In the genomic region with DNA sequence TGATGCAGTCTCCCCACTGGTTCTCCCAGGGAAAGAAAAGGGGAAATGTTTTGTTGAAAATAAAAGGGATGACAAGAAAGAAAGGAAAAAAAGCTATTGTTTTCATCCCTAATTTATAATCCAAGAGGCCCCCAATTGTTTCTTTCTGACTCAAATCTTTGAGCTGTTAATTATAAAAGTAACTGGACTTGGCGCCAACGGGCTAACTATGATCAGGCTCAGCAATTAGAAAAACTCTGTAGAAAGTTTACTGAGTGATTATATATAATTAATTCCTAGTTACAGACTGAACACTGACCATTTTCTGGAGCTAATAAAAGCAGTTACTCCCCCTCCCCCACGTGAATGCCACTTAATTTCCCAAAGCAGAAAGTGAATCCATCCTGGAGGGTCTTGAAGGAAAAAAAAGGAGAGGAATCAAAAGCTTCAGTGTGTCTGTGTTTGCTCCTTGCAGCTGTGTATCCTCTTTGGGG, we compare ENCODE assay signal across 8 cellular contexts. TPM values are rescaled to one million over a fixed set of nuclear protein-coding genes. Genes with fewer than 3 reads are reported as not detected.
DNase-seq lines count a peak whose midpoint lies in the region; ATAC-seq and TF ChIP-seq lines count a peak whose summit lies in the region.

No MANE protein-coding gene starts in this region.

- TF ChIP-seq POLR2A in lower leg skin (IDR thresholded peaks at IDR 0.05): no peak

- H3K36me3 ChIP-seq in OCI-LY3 (replicated peaks; ENCODE audit: low read depth, low read length): peaks cover 27% of the 10 kb centered on the region
- H3K36me3 ChIP-seq in rectal smooth muscle tissue (ENCODE audit: control insufficient read depth, insufficient read depth, low read length): no peaks in the 10 kb centered on the region

- H3K27ac ChIP-seq in OCI-LY3 (ENCODE audit: low read length) (no peak overlapping the region), rectal smooth muscle tissue (ENCODE audit: low read depth, low read length) (peak overlapping the region; percentile 96)

- H3K4me1 ChIP-seq in OCI-LY3 (ENCODE audit: low read length) (peaks cover 99% of the 10 kb centered on the region), rectal smooth muscle tissue (ENCODE audit: control insufficient read depth, insufficient read depth, low read length) (peaks cover 92% of the 10 kb centered on the region)

- BruUV-seq in Calu3 (replicated peaks; lab: Mats Ljungman, UMichigan): no TSS peak

- CTCF ChIA-PET in Calu3 (lab: Charles Lee): interaction anchor here (0.5 to 11.2 kb wide), 4 partner anchors 30 to 117 kb away, joined by 3 to 136 read pairs (median 4); no protein-coding TSS in a partner anchor

- H3K4me3 Mint-ChIP-seq in Calu3 (ENCODE audit: low read depth, unreplicated experiment): no peak overlapping the region

- H3K27ac Mint-ChIP-seq in Calu3 (ENCODE audit: unreplicated experiment): no peak overlapping the region

- H3K36me3 Mint-ChIP-seq in Calu3 (ENCODE audit: insufficient read depth, unreplicated experiment): peaks cover 45% of the 10 kb centered on the region

- no peak overlapping the region for H2AFZ ChIP-seq in OCI-LY3 (ENCODE audit: low read depth, low read length)

- 57 to 62% methylated on average over 3 of the region's 3 CpGs for WGBS in lower leg skin, 2 donors

- no peak for DNase-seq in GM12864 (ENCODE audit: low read depth)
- DNase-seq in epithelial cell of proximal tubule (ENCODE audit: low read depth): no peak
- DNase-seq in Calu3: no peak
- DNase-seq in lower leg skin (ENCODE audit: low spot score in 2 of 2): no peak
- DNase-seq in activated naive CD4-positive, alpha-beta T cell treated with Interleukin-2 at 50 U/mL for 16 hours: no peak

- no peaks in the 10 kb centered on the region for H3K9me3 Mint-ChIP-seq in Calu3 (ENCODE audit: low read depth, unreplicated experiment)

- H3K4me1 Mint-ChIP-seq in Calu3 (ENCODE audit: low read depth, unreplicated experiment): no peaks in the 10 kb centered on the region

- H3K27me3 Mint-ChIP-seq in Calu3 (ENCODE audit: unreplicated experiment): no peaks in the 10 kb centered on the region

- H3K27me3 ChIP-seq in OCI-LY3 (ENCODE audit: low read depth, low read length) (no peaks in the 10 kb centered on the region), rectal smooth muscle tissue (ENCODE audit: control insufficient read depth, insufficient read depth, low read length) (no peaks in the 10 kb centered on the region)

- no peak for TF ChIP-seq CTCF in GM12864 (IDR thresholded peaks at IDR 0.05; ENCODE audit: low read depth, low read length, missing control alignments)
- TF ChIP-seq CTCF in OCI-LY3 (IDR thresholded peaks at IDR 0.05; ENCODE audit: low read depth, low read length): no peak
- no peak for TF ChIP-seq CTCF in epithelial cell of proximal tubule (conservative IDR thresholded peaks at IDR 0.05; ENCODE audit: low read depth, low read length)
- TF ChIP-seq CTCF in Calu3 (IDR thresholded peaks at IDR 0.05; ENCODE audit: unreplicated experiment): no peak
- no peak for TF ChIP-seq CTCF in lower leg skin (IDR thresholded peaks at IDR 0.05)

- H3K9ac ChIP-seq in OCI-LY3 (ENCODE audit: low read length): no peak overlapping the region
- H3K9ac ChIP-seq in rectal smooth muscle tissue (ENCODE audit: low read length): no peak overlapping the region

- peaks cover 18% of the 10 kb centered on the region for H4K20me1 ChIP-seq in OCI-LY3 (ENCODE audit: insufficient read depth, low read length)

- intact Hi-C loops in Calu3 (cut with micrococcal nuclease; ENCODE audit: unreplicated experiment): no loop called here
- intact Hi-C loops in lower leg skin (cut with DNase I; ENCODE audit: low total_unique reads): no loop called here

- H3K4me2 ChIP-seq in OCI-LY3 (ENCODE audit: low read length): peak overlapping the region; percentile 74

- H3K4me3 ChIP-seq in GM12864 (ENCODE audit: low read depth, low read length) (peak overlapping the region; percentile 52), OCI-LY3 (ENCODE audit: low read length) (peak overlapping the region; percentile 69), epithelial cell of proximal tubule (ENCODE audit: low read depth, low read length) (peak overlapping the region; percentile 56), rectal smooth muscle tissue (ENCODE audit: low read length) (no peak overlapping the region), lower leg skin (ENCODE audit: low read depth, poor library complexity, severe bottlenecking) (no peak overlapping the region)

- H3K79me2 ChIP-seq in OCI-LY3 (ENCODE audit: low read length): peaks cover 76% of the 10 kb centered on the region

- no peak for ATAC-seq in HG03521 (IDR thresholded peaks at IDR 0.05; ENCODE audit: unreplicated experiment)

- no peaks in the 10 kb centered on the region for H3K9me3 ChIP-seq in OCI-LY3 (ENCODE audit: insufficient read depth, low read length)

RNA-seq across cellular contexts. Expression of a gene that starts 3.2 kb away (rescaled TPM):
- total RNA-seq in epithelial cell of proximal tubule: 17.9 and 18.6 TPM in 2 replicates
- total RNA-seq in Calu3 (2022): 53.1 and 77.3 TPM in 2 replicates
- 10 to 100 TPM; 42.2 to 79.0 (median 65.4) TPM for total RNA-seq in lower leg skin

Comparison
In these comparisons a context has a peak if more than half of its experiments do, and no peak if none do; other contexts are left out.
1. H3K4me3 ChIP-seq: peak in GM12864 (single experiment), OCI-LY3 (single experiment) and epithelial cell of proximal tubule (single experiment); none in rectal smooth muscle tissue (single experiment) and lower leg skin (single experiment).